10 cellular contexts compared by ENCODE assay signal in genomic region chr1:110873856-110874255, GRCh38. TPM values are rescaled to one million over a fixed set of nuclear protein-coding genes. Genes with fewer than 3 reads are reported as not detected.
DNase-seq lines count a peak whose midpoint lies in the region; ATAC-seq and TF ChIP-seq lines count a peak whose summit lies in the region.
"Had no signal": no experiment of that assay in that cellular context is flagged by ENCODE, and none has a peak within 500 bp of the region (broad histone marks: within the 10 kb centered on the region; RNA-seq: fewer than 3 reads in every experiment).

No MANE protein-coding gene starts in this region.

- H3K9me3 Mint-ChIP-seq in stimulated activated effector memory CD8-positive, alpha-beta T cell treated with anti-CD3 and anti-CD28 coated beads, Interleukin-12 subunit alpha, Interleukin-12 subunit beta, amount 100 ng/mL, for 72 hours: no peaks in the 10 kb centered on the region
- H3K9me3 Mint-ChIP-seq: nephron progenitor cell had no signal

- H3K27ac Mint-ChIP-seq in stimulated activated effector memory CD8-positive, alpha-beta T cell treated with anti-CD3 and anti-CD28 coated beads, Interleukin-12 subunit alpha, Interleukin-12 subunit beta, amount 100 ng/mL, for 72 hours: peak overlapping the region; percentile 98
- H3K27ac Mint-ChIP-seq: nephron progenitor cell had no signal

- no peak overlapping the region for H2AK5ac ChIP-seq in neuronal stem cell (ENCODE audit: low read depth, low read length)

- no peak overlapping the region for H2AFZ ChIP-seq in smooth muscle cell (ENCODE audit: low read depth)
- H2AFZ ChIP-seq in neuronal stem cell (ENCODE audit: low read length): no peak overlapping the region

- no peak overlapping the region for H4K91ac ChIP-seq in neuronal stem cell (ENCODE audit: low read depth, low read length, poor library complexity)

- no peak overlapping the region for H3K4me2 ChIP-seq in smooth muscle cell
- H3K4me2 ChIP-seq in neuronal stem cell (ENCODE audit: insufficient read depth, low read length, poor library complexity, severe bottlenecking): no peak overlapping the region

- H3K9ac ChIP-seq in duodenal mucosa (ENCODE audit: low read depth in 1 of 2, low read length in 2 of 2): peak overlapping the region in 1 of 2 donors; percentile 56
- H3K9ac ChIP-seq in smooth muscle cell (ENCODE audit: low read depth): no peak overlapping the region
- no peak overlapping the region for H3K9ac ChIP-seq in neuronal stem cell (ENCODE audit: low read depth, low read length, poor library complexity)

- H3K4me3 ChIP-seq in GM12864 (ENCODE audit: low read depth, low read length): peak overlapping the region; percentile 64
- peak overlapping the region; percentile 58 to 66 for H3K4me3 ChIP-seq in duodenal mucosa (ENCODE audit: low read depth in 1 of 2, low read length in 2 of 2)
- H3K4me3 ChIP-seq in smooth muscle cell: no peak overlapping the region
- H3K4me3 ChIP-seq in neuronal stem cell (ENCODE audit: low read length in 2 of 2): no peak overlapping the region

- H3K4ac ChIP-seq in neuronal stem cell (ENCODE audit: low read length): no peak overlapping the region

- no peak overlapping the region for H2BK120ac ChIP-seq in neuronal stem cell (ENCODE audit: low read depth, low read length)

- H3K27ac ChIP-seq in duodenal mucosa (ENCODE audit: low read depth, low read length): no peak overlapping the region
- H3K27ac ChIP-seq in smooth muscle cell (ENCODE audit: low read depth): no peak overlapping the region
- no peak overlapping the region for H3K27ac ChIP-seq in neuronal stem cell (replicated peaks; ENCODE audit: low read length)

- DNase-seq in GM12864 (ENCODE audit: low read depth) (no peak), NAMALWA (ENCODE audit: low spot score) (peak; percentile 58), smooth muscle cell (lab: John Stamatoyannopoulos, UW; ENCODE audit: unreplicated experiment) (no peak), neuronal stem cell (ENCODE audit: low spot score) (no peak), NCI-H1417 treated with DMSO at 0.1 percent for 48 hours (lab: John Stamatoyannopoulos, UW) (no peak)
- no peak for DNase-seq in stimulated activated effector memory CD8-positive, alpha-beta T cell treated with anti-CD3 and anti-CD28 coated beads, Interleukin-12 subunit alpha, Interleukin-12 subunit beta, amount 100 ng/mL, for 72 hours (ENCODE audit: low spot score in 2 of 2)
- DNase-seq: NCI-H2171 treated with DMSO at 0.1 percent for 48 hours, nephron progenitor cell had no signal

- H3K23ac ChIP-seq in neuronal stem cell (ENCODE audit: low read depth, low read length, poor library complexity): no peak overlapping the region

- H3K27me3 ChIP-seq in duodenal mucosa (ENCODE audit: control insufficient read depth in 1 of 2, insufficient read depth in 2 of 2, low read length in 2 of 2) (no peaks in the 10 kb centered on the region), smooth muscle cell (ENCODE audit: low read depth) (no peaks in the 10 kb centered on the region), neuronal stem cell (ENCODE audit: control insufficient read depth in 3 of 3, insufficient read depth in 3 of 3, low read depth in 1 of 3, low read length in 3 of 3) (peaks cover 0 to 3% (median 0%) of the 10 kb centered on the region in 3 experiments)

- 91% methylated on average over 4 of the region's 4 CpGs for WGBS in smooth muscle cell (ENCODE audit: low lambda C conversion rate)
- WGBS in neuronal stem cell (ENCODE audit: extremely low coverage in 2 of 2, insufficient read length in 2 of 2, insufficient replicate concordance in 1 of 2), 2 donors: no CpG with 5 or more reads among the region's 4 CpGs

- H3K14ac ChIP-seq in neuronal stem cell (ENCODE audit: low read length): no peak overlapping the region

- H2BK5ac ChIP-seq in neuronal stem cell (ENCODE audit: low read length): no peak overlapping the region

- H4K20me1 ChIP-seq in smooth muscle cell (ENCODE audit: low read depth): no peaks in the 10 kb centered on the region

- H3K4me3 Mint-ChIP-seq in stimulated activated effector memory CD8-positive, alpha-beta T cell treated with anti-CD3 and anti-CD28 coated beads, Interleukin-12 subunit alpha, Interleukin-12 subunit beta, amount 100 ng/mL, for 72 hours: peak overlapping the region; percentile 95
- H3K4me3 Mint-ChIP-seq: nephron progenitor cell had no signal

- H3K79me2 ChIP-seq in smooth muscle cell (ENCODE audit: low read depth): no peaks in the 10 kb centered on the region

- no peak for TF ChIP-seq CTCF in GM12864 (IDR thresholded peaks at IDR 0.05; ENCODE audit: low read depth, low read length, missing control alignments)
- no peak for TF ChIP-seq CTCF in smooth muscle cell (IDR thresholded peaks at IDR 0.05; ENCODE audit: borderline replicate concordance, insufficient read depth, poor library complexity, severe bottlenecking)

- peaks cover 56% of the 10 kb centered on the region for H3K4me1 Mint-ChIP-seq in stimulated activated effector memory CD8-positive, alpha-beta T cell treated with anti-CD3 and anti-CD28 coated beads, Interleukin-12 subunit alpha, Interleukin-12 subunit beta, amount 100 ng/mL, for 72 hours

- H3F3A ChIP-seq in smooth muscle cell (ENCODE audit: low read depth): no peaks in the 10 kb centered on the region

- H2BK12ac ChIP-seq in neuronal stem cell (ENCODE audit: low read length): no peak overlapping the region

- H3K36me3 Mint-ChIP-seq in stimulated activated effector memory CD8-positive, alpha-beta T cell treated with anti-CD3 and anti-CD28 coated beads, Interleukin-12 subunit alpha, Interleukin-12 subunit beta, amount 100 ng/mL, for 72 hours: peaks cover 53% of the 10 kb centered on the region

- H3K9me3 ChIP-seq in duodenal mucosa (ENCODE audit: control insufficient read depth in 1 of 2, low read length in 2 of 2) (no peaks in the 10 kb centered on the region), smooth muscle cell (replicated peaks; ENCODE audit: low read depth) (no peaks in the 10 kb centered on the region), neuronal stem cell (replicated peaks in 1 of 2; ENCODE audit: control insufficient read depth in 2 of 2, insufficient read depth in 1 of 2, low read depth in 1 of 2, low read length in 2 of 2) (peaks cover 0 to 2% of the 10 kb centered on the region in 2 donors)

- H3K79me1 ChIP-seq in neuronal stem cell (ENCODE audit: low read depth, low read length): no peaks in the 10 kb centered on the region

- no peak overlapping the region for H4K8ac ChIP-seq in neuronal stem cell (ENCODE audit: low read depth, low read length)

- H3K36me3 ChIP-seq in duodenal mucosa (ENCODE audit: control insufficient read depth in 1 of 2, insufficient read depth in 2 of 2, low read length in 2 of 2): no peaks in the 10 kb centered on the region
- no peaks in the 10 kb centered on the region for H3K36me3 ChIP-seq in smooth muscle cell (ENCODE audit: low read depth)
- no peaks in the 10 kb centered on the region for H3K36me3 ChIP-seq in neuronal stem cell (replicated peaks in 1 of 2; ENCODE audit: control insufficient read depth in 2 of 2, insufficient read depth in 2 of 2, low read length in 2 of 2)

- no peak overlapping the region for H2BK15ac ChIP-seq in neuronal stem cell (ENCODE audit: low read length)

- H3K18ac ChIP-seq in neuronal stem cell (ENCODE audit: low read length): no peak overlapping the region

- ATAC-seq in stimulated activated effector memory CD8-positive, alpha-beta T cell treated with anti-CD3 and anti-CD28 coated beads, Interleukin-12 subunit alpha, Interleukin-12 subunit beta, amount 100 ng/mL, for 72 hours: no peak

- H3K4me1 ChIP-seq in duodenal mucosa (ENCODE audit: control insufficient read depth in 1 of 2, insufficient read depth in 2 of 2, low read length in 2 of 2): peaks cover 0 to 9% of the 10 kb centered on the region in 2 donors
- H3K4me1 ChIP-seq in smooth muscle cell (ENCODE audit: low read depth): no peaks in the 10 kb centered on the region
- H3K4me1 ChIP-seq in neuronal stem cell (ENCODE audit: control insufficient read depth in 2 of 2, insufficient read depth in 1 of 2, low read depth in 1 of 2, low read length in 2 of 2): no peaks in the 10 kb centered on the region

RNA-seq across cellular contexts. Expression of gene CD53, which starts 0.9 kb away (rescaled TPM):
- not detected in 2 replicates for total RNA-seq in smooth muscle cell
- polyA plus RNA-seq in smooth muscle cell: not detected in 2 replicates
- not detected for polyA plus RNA-seq in neuronal stem cell (2013, experiment 1 of 2)
- not detected for polyA plus RNA-seq in neuronal stem cell (2013, experiment 2 of 2)
- total RNA-seq: G401 had no signal

Comparison
In these comparisons a context has a peak if more than half of its experiments do, and no peak if none do; other contexts are left out.
1. H3K4me3 ChIP-seq: peak in GM12864 (single experiment) and duodenal mucosa (2 of 2); none in smooth muscle cell (single experiment) and neuronal stem cell (0 of 2).